8 cellular contexts compared by ENCODE assay signal in the genomic region with DNA sequence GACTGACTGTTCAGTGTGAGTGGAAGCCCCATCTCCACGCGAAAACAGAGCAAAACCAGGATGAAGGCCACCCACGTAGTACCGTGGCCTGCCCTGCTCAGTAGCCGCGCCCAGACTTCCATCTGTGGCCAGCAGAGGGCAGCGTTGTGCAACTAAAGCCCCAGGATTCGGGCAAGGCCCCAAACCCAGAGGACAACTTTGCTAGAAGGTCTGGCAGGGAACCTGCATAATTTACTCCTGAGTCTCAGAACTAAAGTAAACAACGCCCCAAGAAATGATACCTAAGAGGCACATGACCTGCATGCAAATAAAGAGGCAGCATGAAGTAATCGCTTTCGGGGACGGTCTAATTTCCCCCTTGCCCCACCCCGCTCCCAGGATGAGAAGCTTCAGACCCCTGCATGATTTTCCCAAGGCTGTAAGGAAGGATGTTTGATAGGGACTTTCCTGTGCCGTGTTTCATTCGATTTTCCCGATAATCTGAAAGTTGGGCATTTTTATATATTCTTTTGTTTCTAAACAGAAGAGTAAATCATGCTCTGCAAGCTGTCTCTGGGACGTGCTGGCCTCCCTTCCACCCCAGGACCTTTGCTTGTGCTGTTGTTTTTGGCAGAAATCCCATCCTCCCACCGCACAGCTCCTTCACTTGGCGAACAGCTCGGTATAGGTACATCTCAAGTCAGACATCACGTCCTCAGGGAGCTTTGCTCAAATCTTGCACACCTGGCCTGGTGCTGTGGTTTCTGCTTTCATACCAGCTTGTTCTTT. TPM values are rescaled to one million over a fixed set of nuclear protein-coding genes. Genes with fewer than 3 reads are reported as not detected.
A peak's percentile ranks its signal among the peaks of the same experiment; 100 is the strongest.
DNase-seq lines count a peak whose midpoint lies in the region; ATAC-seq, FAIRE-seq and TF ChIP-seq lines count a peak whose summit lies in the region.

No MANE protein-coding gene starts in this region.

- no peaks in the 10 kb centered on the region for H3K79me2 ChIP-seq in DND-41 (ENCODE audit: insufficient read depth, low read length)
- H3K79me2 ChIP-seq in mammary epithelial cell (ENCODE audit: insufficient read depth, low read length) = no peaks in the 10 kb centered on the region
- no peaks in the 10 kb centered on the region for H3K79me2 ChIP-seq in keratinocyte (ENCODE audit: control insufficient read depth, insufficient read depth, low read length)

- peak overlapping the region; percentile 45 for H2AFZ ChIP-seq in DND-41 (ENCODE audit: low read depth, low read length)
- H2AFZ ChIP-seq in mammary epithelial cell (ENCODE audit: low read depth, low read length) = peak overlapping the region; percentile 60
- peak overlapping the region; percentile 86 for H2AFZ ChIP-seq in keratinocyte (ENCODE audit: control insufficient read depth, low read length)

- peak; percentile 96 for TF ChIP-seq CTCF in DND-41 (IDR thresholded peaks at IDR 0.05; ENCODE audit: borderline replicate concordance, extremely low read depth, low read length, poor library complexity, severe bottlenecking)
- peak; percentile 59 for TF ChIP-seq CTCF in activated B cell treated with CpG ODN at 0.5 μM for 24 hours (IDR thresholded peaks at IDR 0.05)
- peak; percentile 89 to 90 for TF ChIP-seq CTCF in mammary epithelial cell (conservative IDR thresholded peaks at IDR 0.05 in 1 of 2, IDR thresholded peaks at IDR 0.05 in 1 of 2; ENCODE audit: extremely low read depth in 1 of 2, insufficient read depth in 1 of 2, low read depth in 1 of 2, low read length in 2 of 2)
- peak; percentile 87 to 96 (median 90) for TF ChIP-seq CTCF in keratinocyte (optimal IDR thresholded peaks at IDR 0.05 in 1 of 3, IDR thresholded peaks at IDR 0.05 in 1 of 3, conservative IDR thresholded peaks at IDR 0.05 in 1 of 3; ENCODE audit: extremely low read depth in 1 of 3, insufficient read depth in 2 of 3, low read length in 3 of 3)

- in situ Hi-C loops in mammary epithelial cell (cut with MboI; ENCODE audit: low sequenced_read_pairs in 2 of 2) = loop anchor here (10.0 to 25.0 kb wide), 3 partner anchors 58 to 238 kb away; no protein-coding TSS in a partner anchor

- no peaks in the 10 kb centered on the region for H3K9me1 ChIP-seq in keratinocyte (ENCODE audit: control insufficient read depth, extremely low read depth, insufficient read depth, low read length)

- H3K27ac Mint-ChIP-seq in activated B cell treated with CpG ODN at 0.5 μM for 24 hours = no peak overlapping the region

- BruUV-seq in mammary epithelial cell (replicated peaks; lab: Mats Ljungman, UMichigan) = no TSS peak

- FAIRE-seq in keratinocyte (lab: Jason Lieb, UNC) = peak; percentile 95

- peaks cover 7% of the 10 kb centered on the region for H3K4me1 Mint-ChIP-seq in activated B cell treated with CpG ODN at 0.5 μM for 24 hours

- WGBS in mammary epithelial cell (ENCODE audit: low coverage, missing lambda C conversion rate) = 31% methylated on average over 19 of the region's 21 CpGs

- DNase-seq in DND-41 (peak; percentile 78), H4 (ENCODE audit: low spot score) (peak; percentile 81), NCI-H1694 (lab: John Stamatoyannopoulos, UW) (peak; percentile 36), activated B cell treated with CpG ODN at 0.5 μM for 24 hours (peak; percentile 78), mammary epithelial cell (peak; percentile 85), keratinocyte (ENCODE audit: low read depth, low spot score) (no peak)
- DNase-seq in stimulated activated CD4-positive, alpha-beta T cell treated with anti-CD3 and anti-CD28 coated beads, Interleukin-1b, Interleukin-23, amount 100 ng/mL, for 1 hour (ENCODE audit: low read depth in 2 of 2) = peak; percentile 54 to 65

- no peaks in the 10 kb centered on the region for H3K36me3 ChIP-seq in DND-41 (ENCODE audit: insufficient read depth, low read length)
- H3K36me3 ChIP-seq in mammary epithelial cell (ENCODE audit: insufficient read depth, low read length) = no peaks in the 10 kb centered on the region
- H3K36me3 ChIP-seq in keratinocyte (ENCODE audit: control insufficient read depth in 2 of 2, extremely low read depth in 1 of 2, insufficient read depth in 2 of 2, low read length in 2 of 2) = no peaks in the 10 kb centered on the region

- POLR2A ChIA-PET in activated B cell treated with CpG ODN at 0.5 μM for 24 hours (lab: Charles Lee) = interaction anchor here (0.6 kb wide), 1 partner anchor 20 kb away, joined by 5 read pairs; no protein-coding TSS in a partner anchor

- no peaks in the 10 kb centered on the region for H4K20me1 ChIP-seq in DND-41 (ENCODE audit: insufficient read depth, low read length)
- H4K20me1 ChIP-seq in mammary epithelial cell (ENCODE audit: insufficient read depth, low read length) = no peaks in the 10 kb centered on the region
- H4K20me1 ChIP-seq in keratinocyte (ENCODE audit: control insufficient read depth, extremely low read depth, insufficient read depth, low read length) = no peaks in the 10 kb centered on the region

- no peak overlapping the region for H3K4me3 ChIP-seq in DND-41 (ENCODE audit: low read depth in 1 of 2, low read length in 2 of 2)
- no peak overlapping the region for H3K4me3 ChIP-seq in mammary epithelial cell (replicated peaks in 1 of 3; ENCODE audit: insufficient read depth in 1 of 3, low read depth in 2 of 3, low read length in 3 of 3)
- peak overlapping the region in 1 of 3 experiments; percentile 39 for H3K4me3 ChIP-seq in keratinocyte (ENCODE audit: control insufficient read depth in 2 of 3, extremely low read depth in 1 of 3, insufficient read depth in 2 of 3, low read depth in 1 of 3, low read length in 3 of 3)

- peaks cover 5% of the 10 kb centered on the region for H3K27me3 Mint-ChIP-seq in activated B cell treated with CpG ODN at 0.5 μM for 24 hours

- dilution Hi-C loops in mammary epithelial cell (cut with HindIII; ENCODE audit: low sequenced_read_pairs) = no loop called here
- dilution Hi-C loops in keratinocyte (cut with MboI; ENCODE audit: extremely low pct_ligation_motif_present, low sequenced_read_pairs) = no loop called here

- H3K4me2 ChIP-seq in DND-41 (ENCODE audit: insufficient read depth, low read length) = peak overlapping the region; percentile 27; the same call in 1 of the 2 replicates
- H3K4me2 ChIP-seq in mammary epithelial cell (ENCODE audit: insufficient read depth, low read depth, low read length) = peak overlapping the region; percentile 4
- peak overlapping the region; percentile 63 for H3K4me2 ChIP-seq in keratinocyte (ENCODE audit: control insufficient read depth, extremely low read depth, insufficient read depth, low read depth, low read length)

- no peak overlapping the region for H3K9ac ChIP-seq in DND-41 (ENCODE audit: low read depth, low read length)
- no peak overlapping the region for H3K9ac ChIP-seq in mammary epithelial cell (ENCODE audit: insufficient read depth, low read length)
- peak overlapping the region; percentile 9 for H3K9ac ChIP-seq in keratinocyte (ENCODE audit: control insufficient read depth, extremely low read depth, insufficient read depth, low read length)

- H3K27ac ChIP-seq in DND-41 (ENCODE audit: low read length) (no peak overlapping the region), mammary epithelial cell (ENCODE audit: insufficient read depth, low read depth, low read length) (no peak overlapping the region), keratinocyte (ENCODE audit: control insufficient read depth, insufficient read depth, low read length) (no peak overlapping the region)

- H3K9me3 ChIP-seq in DND-41 (ENCODE audit: insufficient read depth, low read length, severe bottlenecking) (no peaks in the 10 kb centered on the region), mammary epithelial cell (replicated peaks; ENCODE audit: insufficient read depth, low read length) (no peaks in the 10 kb centered on the region), keratinocyte (ENCODE audit: control insufficient read depth, low read depth, low read length) (no peaks in the 10 kb centered on the region)

- CTCF ChIA-PET in activated B cell treated with CpG ODN at 0.5 μM for 24 hours (lab: Charles Lee) (interaction anchor here (0.6 to 2.2 kb wide), 17 partner anchors 8 to 360 kb away, joined by 3 to 12 read pairs (median 4); no protein-coding TSS in a partner anchor), mammary epithelial cell (lab: Charles Lee; ENCODE audit: low non-redundant PET) (interaction anchor here (0.5 to 0.7 kb wide), 2 partner anchors 450 to 850 kb away, joined by 3 to 4 read pairs; no protein-coding TSS in a partner anchor)

- H3K27me3 ChIP-seq in DND-41 (ENCODE audit: insufficient read depth, low read length, poor library complexity) (no peaks in the 10 kb centered on the region), mammary epithelial cell (ENCODE audit: insufficient read depth, low read length) (no peaks in the 10 kb centered on the region), keratinocyte (ENCODE audit: control insufficient read depth, extremely low read depth, insufficient read depth, low read length) (peaks cover 2% of the 10 kb centered on the region)

- ATAC-seq in DND-41 (ENCODE audit: insufficient read depth, low read depth) (peak; percentile 99), activated B cell treated with CpG ODN at 0.5 μM for 24 hours (ENCODE audit: low read depth) (peak; percentile 94), GM19455 (IDR thresholded peaks at IDR 0.05; ENCODE audit: unreplicated experiment) (no peak)

- H3K4me1 ChIP-seq in DND-41 (ENCODE audit: insufficient read depth, low read length) (peaks cover 4% of the 10 kb centered on the region; the same call in 1 of the 2 replicates), mammary epithelial cell (ENCODE audit: insufficient read depth, low read length) (peaks cover 5% of the 10 kb centered on the region), keratinocyte (ENCODE audit: control insufficient read depth, extremely low read depth, insufficient read depth, low read length) (peaks cover 3% of the 10 kb centered on the region)

- intact Hi-C loops in activated B cell treated with CpG ODN at 0.5 μM for 24 hours (cut with micrococcal nuclease) = loop anchor here (1.0 to 5.0 kb wide), 6 partner anchors 17 to 361 kb away; a partner anchor contains a TSS
- intact Hi-C loops in mammary epithelial cell (cut with micrococcal nuclease) = loop anchor here (1.0 to 10.0 kb wide), 6 partner anchors 53 to 678 kb away; a partner anchor contains a TSS

- no peaks in the 10 kb centered on the region for H3K36me3 Mint-ChIP-seq in activated B cell treated with CpG ODN at 0.5 μM for 24 hours (ENCODE audit: low read depth)

- no peaks in the 10 kb centered on the region for H3K9me3 Mint-ChIP-seq in activated B cell treated with CpG ODN at 0.5 μM for 24 hours

- H3K4me3 Mint-ChIP-seq in activated B cell treated with CpG ODN at 0.5 μM for 24 hours = no peak overlapping the region

RNA-seq across cellular contexts. Expression of a gene that starts 18.6 kb away (rescaled TPM):
- 25.5 and 30.7 TPM in 2 replicates for total RNA-seq in H4 (2014; rRNA removed; shearing (Covaris generic))
- total RNA-seq in activated B cell treated with CpG ODN at 0.5 μM for 24 hours (49.8 and 54.0 TPM in 2 replicates), mammary epithelial cell (100 to 1,000 TPM in 1 of 2 donors, 10 to 100 TPM in 1; 17.7 to 130 TPM)
- polyA plus RNA-seq in mammary epithelial cell (82.3 TPM), keratinocyte (119 to 264 TPM (median 213 TPM) in 3 replicates)
- polyA minus RNA-seq in mammary epithelial cell (85.9 TPM), keratinocyte (31.7 to 119 TPM (median 89.5 TPM) in 3 replicates)
- polyA plus RNA-seq in keratinocyte (2011; ENCODE audit: low read depth) = 247 TPM
- polyA plus RNA-seq in keratinocyte (2011; cell fraction: cytosol; rRNA removed) = 158 and 206 TPM in 2 replicates
- 47.4 and 54.4 TPM in 2 replicates for polyA plus RNA-seq in keratinocyte (2011; cell fraction: nucleus; rRNA removed)
- polyA plus RNA-seq in keratinocyte (2012; ENCODE audit: low replicate concordance) = 204 and 255 TPM in 2 replicates
- polyA minus RNA-seq in keratinocyte (2011; cell fraction: cytosol; rRNA and poly(A)+ RNA removed) = 58.5 TPM
- 11.2 and 19.0 TPM in 2 replicates for polyA minus RNA-seq in keratinocyte (2011; cell fraction: nucleus; rRNA and poly(A)+ RNA removed)

Comparison
In these comparisons a context has a peak if more than half of its experiments do, and no peak if none do; other contexts are left out.
1. H3K4me2 ChIP-seq: peak in every context shown above with its lines; median percentile 63 in keratinocyte; 27 in DND-41; 4 in mammary epithelial cell.